ENCODE assay signal across 8 cellular contexts in the genomic region with DNA sequence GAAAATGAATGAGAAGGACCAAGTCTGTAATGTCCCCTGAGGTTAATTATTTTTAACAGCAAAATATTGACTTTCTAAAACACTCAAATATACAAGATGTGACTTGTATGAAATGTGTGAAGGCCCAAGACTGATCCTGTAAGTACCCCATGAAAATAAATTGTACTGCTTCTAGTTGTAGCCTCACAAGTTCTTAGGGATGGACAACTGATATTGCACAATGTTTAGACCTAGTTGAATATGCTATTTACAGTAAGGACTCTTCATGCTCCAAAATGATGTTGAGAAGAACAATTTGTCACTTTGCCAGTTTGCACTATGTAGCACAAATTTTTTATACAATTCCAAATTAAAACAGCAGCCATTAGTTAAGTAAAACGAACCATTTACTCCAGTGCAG.
"Had no signal": no experiment of that assay in that cellular context is flagged by ENCODE, and none has a peak within 500 bp of the region (broad histone marks: within the 10 kb centered on the region; RNA-seq: fewer than 3 reads in every experiment).

No MANE protein-coding gene starts in this region.

- ATAC-seq: GM12878 had no signal

- FAIRE-seq: G401.6, GM12878, GM12891, GM12892, GM18507, GM19239 had no signal

- DNase-seq: GDM1, GF-D8 had no signal

- H3K4me3 ChIP-seq: GM12878 had no signal
